18 cellular contexts compared by ENCODE assay signal in genomic region chr16:87053016-87053982, GRCh38.
DNase-seq lines count a peak whose midpoint lies in the region; ATAC-seq and TF ChIP-seq lines count a peak whose summit lies in the region.
"Had no signal": no experiment of that assay in that cellular context is flagged by ENCODE, and none has a peak within 500 bp of the region (broad histone marks: within the 10 kb centered on the region; RNA-seq: fewer than 3 reads in every experiment).

No MANE protein-coding gene starts in this region.

- H3K9ac ChIP-seq in SK-N-SH: no peak overlapping the region

- H3K27ac ChIP-seq in SK-N-SH (ENCODE audit: low read depth in 2 of 2, low read length in 1 of 2) (no peak overlapping the region), thyroid gland (no peak overlapping the region), esophagus muscularis mucosa (replicated peaks in 1 of 4) (no peak overlapping the region)
- H3K27ac ChIP-seq: 22Rv1, gastrocnemius medialis had no signal

- DNase-seq in SK-N-SH: no peak
- DNase-seq in dermis blood vessel endothelial cell: peak; percentile 90
- DNase-seq in iPS-NIHi7 (ENCODE audit: extremely low spot score): peak; percentile 73
- DNase-seq in thyroid gland: peak; percentile 28 to 42
- no peak for DNase-seq in activated CD8-positive, alpha-beta T cell treated with anti-CD3 and anti-CD28 coated beads for 36 hours
- DNase-seq in esophagus muscularis mucosa (ENCODE audit: extremely low spot score): no peak
- DNase-seq: activated naive CD4-positive, alpha-beta T cell treated with anti-CD3 and anti-CD28 coated beads for 36 hours; CD4-positive, alpha-beta T cell; effector CD8-positive, alpha-beta T cell; gastrocnemius medialis; NCI-H1694; NCI-H524; substantia nigra; T-cell had no signal

- no peak overlapping the region for H2AFZ ChIP-seq in SK-N-SH (ENCODE audit: low read depth)

- no peaks in the 10 kb centered on the region for H3K36me3 Mint-ChIP-seq in activated CD8-positive, alpha-beta T cell treated with anti-CD3 and anti-CD28 coated beads for 36 hours (ENCODE audit: low read depth)
- H3K36me3 Mint-ChIP-seq: T-cell had no signal

- no peak overlapping the region for H3K27ac Mint-ChIP-seq in activated CD8-positive, alpha-beta T cell treated with anti-CD3 and anti-CD28 coated beads for 36 hours
- H3K27ac Mint-ChIP-seq: activated naive CD4-positive, alpha-beta T cell treated with anti-CD3 and anti-CD28 coated beads for 36 hours; CD4-positive, alpha-beta T cell; T-cell had no signal

- ATAC-seq in SK-N-SH treated with all-trans-retinoic acid at 6 μM for 48 hours (no peak), HG03439 (IDR thresholded peaks at IDR 0.05; ENCODE audit: unreplicated experiment) (no peak)
- ATAC-seq in activated CD8-positive, alpha-beta T cell treated with anti-CD3 and anti-CD28 coated beads for 36 hours: no peak
- ATAC-seq: gastrocnemius medialis, GM12878, T-cell had no signal

- H3K27me3 Mint-ChIP-seq in activated CD8-positive, alpha-beta T cell treated with anti-CD3 and anti-CD28 coated beads for 36 hours: peaks cover 14% of the 10 kb centered on the region

- WGBS in SK-N-SH (ENCODE audit: low lambda C conversion rate): 26% methylated on average over 28 of the region's 39 CpGs
- 58 to 65% methylated on average over 14 to 29 of the region's 39 CpGs for WGBS in thyroid gland, 2 donors
- 65% methylated on average over 21 of the region's 39 CpGs for WGBS in esophagus muscularis mucosa

- H3K4me1 Mint-ChIP-seq in activated CD8-positive, alpha-beta T cell treated with anti-CD3 and anti-CD28 coated beads for 36 hours (ENCODE audit: low read depth): no peaks in the 10 kb centered on the region
- H3K4me1 Mint-ChIP-seq: T-cell had no signal

- peaks cover 4% of the 10 kb centered on the region for H4K20me1 ChIP-seq in SK-N-SH (ENCODE audit: insufficient read depth)

- H3K9me3 Mint-ChIP-seq in activated CD8-positive, alpha-beta T cell treated with anti-CD3 and anti-CD28 coated beads for 36 hours: peaks cover 3% of the 10 kb centered on the region
- H3K9me3 Mint-ChIP-seq: activated naive CD4-positive, alpha-beta T cell treated with anti-CD3 and anti-CD28 coated beads for 36 hours; CD4-positive, alpha-beta T cell had no signal

- no peak for TF ChIP-seq RAD21 in SK-N-SH (IDR thresholded peaks at IDR 0.05; ENCODE audit: low read length)

- no peaks in the 10 kb centered on the region for H3K9me2 ChIP-seq in SK-N-SH

- intact Hi-C loops in thyroid gland (cut with DNase I) (no loop called here), esophagus muscularis mucosa (cut with DNase I) (no loop called here)
- intact Hi-C loops in activated CD8-positive, alpha-beta T cell treated with anti-CD3 and anti-CD28 coated beads for 36 hours (cut with micrococcal nuclease): no loop called here

- TF ChIP-seq CTCF in SK-N-SH (IDR thresholded peaks at IDR 0.05) (peak; percentile 42), thyroid gland (IDR thresholded peaks at IDR 0.05) (peak in 1 of 6 experiments; percentile 12), esophagus muscularis mucosa (IDR thresholded peaks at IDR 0.05) (peak in 1 of 3 experiments; percentile 8)
- TF ChIP-seq CTCF in activated CD8-positive, alpha-beta T cell treated with anti-CD3 and anti-CD28 coated beads for 36 hours (IDR thresholded peaks at IDR 0.05): no peak

- H3K4me2 ChIP-seq in SK-N-SH: no peak overlapping the region; the same call in 1 of the 2 replicates

- no peaks in the 10 kb centered on the region for H3K79me2 ChIP-seq in SK-N-SH (ENCODE audit: insufficient read depth)

- CTCF ChIA-PET in SK-N-SH (lab: Yijun Ruan, JAX): interaction anchor here (1.3 to 1.7 kb wide), 2 partner anchors 9 to 489 kb away, joined by 3 to 10 read pairs; no protein-coding TSS in a partner anchor
- CTCF ChIA-PET in activated CD8-positive, alpha-beta T cell treated with anti-CD3 and anti-CD28 coated beads for 36 hours (lab: Charles Lee): interaction anchor here (3.0 kb wide), 1 partner anchor 10 kb away, joined by 10 read pairs; no protein-coding TSS in a partner anchor

- TF ChIP-seq EP300 in SK-N-SH (IDR thresholded peaks at IDR 0.05; ENCODE audit: borderline replicate concordance in 1 of 2, low read depth in 1 of 2, low read length in 1 of 2) (no peak), esophagus muscularis mucosa (IDR thresholded peaks at IDR 0.05) (no peak)

- no peak overlapping the region for H3K4me3 Mint-ChIP-seq in activated CD8-positive, alpha-beta T cell treated with anti-CD3 and anti-CD28 coated beads for 36 hours
- H3K4me3 Mint-ChIP-seq: activated naive CD4-positive, alpha-beta T cell treated with anti-CD3 and anti-CD28 coated beads for 36 hours; CD4-positive, alpha-beta T cell; T-cell had no signal

- no peak overlapping the region for H3K4me3 ChIP-seq in SK-N-SH (ENCODE audit: low read depth in 2 of 2, low read length in 1 of 2)
- no peak overlapping the region for H3K4me3 ChIP-seq in thyroid gland (replicated peaks in 1 of 3)
- no peak overlapping the region for H3K4me3 ChIP-seq in esophagus muscularis mucosa
- H3K4me3 ChIP-seq: gastrocnemius medialis, GM12878 had no signal

- H3F3A ChIP-seq in SK-N-SH (replicated peaks; ENCODE audit: insufficient read depth): peaks cover 12% of the 10 kb centered on the region

- POLR2A ChIA-PET in SK-N-SH (lab: Yijun Ruan, JAX): no interaction called here
- POLR2A ChIA-PET in activated CD8-positive, alpha-beta T cell treated with anti-CD3 and anti-CD28 coated beads for 36 hours (lab: Charles Lee): no interaction called here

- H3K36me3 ChIP-seq in SK-N-SH (replicated peaks in 1 of 2; ENCODE audit: control insufficient read depth in 1 of 2, insufficient read depth in 2 of 2, low read length in 1 of 2) (no peaks in the 10 kb centered on the region), thyroid gland (no peaks in the 10 kb centered on the region), esophagus muscularis mucosa (no peaks in the 10 kb centered on the region)
- H3K36me3 ChIP-seq: gastrocnemius medialis had no signal

- peaks cover 95% of the 10 kb centered on the region for H3K27me3 ChIP-seq in SK-N-SH (ENCODE audit: insufficient read depth)
- no peaks in the 10 kb centered on the region for H3K27me3 ChIP-seq in thyroid gland
- peaks cover 0 to 92% (median 6%) of the 10 kb centered on the region in 4 donors for H3K27me3 ChIP-seq in esophagus muscularis mucosa

- no peak for TF ChIP-seq POLR2A in thyroid gland (IDR thresholded peaks at IDR 0.05)
- no peak for TF ChIP-seq POLR2A in esophagus muscularis mucosa (IDR thresholded peaks at IDR 0.05; ENCODE audit: low read depth)

- H3K9me3 ChIP-seq in SK-N-SH (no peaks in the 10 kb centered on the region), thyroid gland (no peaks in the 10 kb centered on the region), esophagus muscularis mucosa (peaks cover 0 to 12% (median 9%) of the 10 kb centered on the region in 4 donors)
- H3K9me3 ChIP-seq: gastrocnemius medialis had no signal

- H3K4me1 ChIP-seq in SK-N-SH (ENCODE audit: control insufficient read depth in 1 of 2, insufficient read depth in 2 of 2, low read depth in 1 of 2, low read length in 1 of 2): no peaks in the 10 kb centered on the region
- H3K4me1 ChIP-seq in thyroid gland: no peaks in the 10 kb centered on the region
- H3K4me1 ChIP-seq in esophagus muscularis mucosa: no peaks in the 10 kb centered on the region
- H3K4me1 ChIP-seq: gastrocnemius medialis had no signal

TF ChIP-seq in SK-N-SH, 30 proteins besides CTCF, POLR2A, EP300 and RAD21:
- TF ChIP-seq MEF2A (IDR thresholded peaks at IDR 0.05; ENCODE audit: borderline replicate concordance, low read depth) (no peak), USF1 (IDR thresholded peaks at IDR 0.05; ENCODE audit: borderline replicate concordance, low read depth) (no peak), POLR2AphosphoS5 (IDR thresholded peaks at IDR 0.05; ENCODE audit: low read depth, low read length) (no peak), FOXM1 (IDR thresholded peaks at IDR 0.05; ENCODE audit: low read depth) (no peak), MXI1 (IDR thresholded peaks at IDR 0.05; ENCODE audit: low read depth, low read length) (no peak), GATA2 (CRISPR knock-in tag; IDR thresholded peaks at IDR 0.05) (no peak), JUND (IDR thresholded peaks at IDR 0.05) (no peak)

TF ChIP-seq in SK-N-SH treated with all-trans-retinoic acid at 6 μM for 48 hours, 23 proteins besides CTCF, POLR2A, EP300 and RAD21 (continues in another document):
- TF ChIP-seq ZNF70 (CRISPR knock-in tag; IDR thresholded peaks at IDR 0.05) (no peak), PATZ1 (CRISPR knock-in tag; IDR thresholded peaks at IDR 0.05; ENCODE audit: borderline replicate concordance) (no peak), CSDC2 (CRISPR knock-in tag; IDR thresholded peaks at IDR 0.05) (no peak), OSR1 (CRISPR knock-in tag; IDR thresholded peaks at IDR 0.05) (no peak), ISL1 (CRISPR knock-in tag; IDR thresholded peaks at IDR 0.05) (no peak), ZFP30 (CRISPR knock-in tag; IDR thresholded peaks at IDR 0.05) (no peak), CREB5 (CRISPR knock-in tag; IDR thresholded peaks at IDR 0.05; ENCODE audit: low read depth) (no peak), TOX (CRISPR knock-in tag; IDR thresholded peaks at IDR 0.05; ENCODE audit: borderline replicate concordance) (no peak), ZC3H10 (CRISPR knock-in tag; IDR thresholded peaks at IDR 0.05) (no peak)

Comparison
In these comparisons a context has a peak if more than half of its experiments do, and no peak if none do; other contexts are left out.
1. DNase-seq: peak in dermis blood vessel endothelial cell (single experiment), iPS-NIHi7 (single experiment) and thyroid gland (2 of 2); none in SK-N-SH (single experiment), activated CD8-positive, alpha-beta T cell treated with anti-CD3 and anti-CD28 coated beads for 36 hours (single experiment) and esophagus muscularis mucosa (single experiment).